Comparison of ENCODE assay signal across 22 cellular contexts in genomic region chr5:159414021-159414420, GRCh38.
"Had no signal": no experiment of that assay in that cellular context is flagged by ENCODE, and none has a peak within 500 bp of the region (broad histone marks: within the 10 kb centered on the region; RNA-seq: fewer than 3 reads in every experiment).

No MANE protein-coding gene starts in this region.

- H3K27ac Mint-ChIP-seq: activated T-helper 2 cell treated with anti-CD3 and anti-CD28 coated beads, Interferon-gamma antibody, Interleukin-2, Interleukin-4, amounts not matched to agents 10 μg/mL and 5 μg/mL and 100 μg/mL, durations not matched to agents 14 hours and 24 hours and 36 hours; stimulated activated effector memory CD8-positive, alpha-beta T cell treated with anti-CD3 and anti-CD28 coated beads, Interleukin-12 subunit alpha, Interleukin-12 subunit beta, amount 100 ng/mL, for 72 hours had no signal

- H3K4me3 Mint-ChIP-seq: activated naive CD8-positive, alpha-beta T cell treated with anti-CD3 and anti-CD28 coated beads, Interleukin-2, amount 10 ng/mL, durations not matched to agents 7 days and 5 days; activated T-cell treated with anti-CD3 and anti-CD28 coated beads, Interleukin-2, amount 50 U/mL, for 4 hours; stimulated activated effector memory CD8-positive, alpha-beta T cell treated with anti-CD3 and anti-CD28 coated beads, Interleukin-12 subunit alpha, Interleukin-12 subunit beta, amount 100 ng/mL, for 72 hours had no signal

- H3K27ac ChIP-seq: heart right ventricle, stomach, suprapubic skin, transverse colon had no signal

- H3K36me3 ChIP-seq: heart right ventricle, stomach, suprapubic skin, transverse colon had no signal

- ATAC-seq: activated T-cell treated with anti-CD3 and anti-CD28 coated beads, Interleukin-2, amount 50 U/mL, for 4 hours; heart right ventricle; left colon; naive thymus-derived CD4-positive, alpha-beta T cell; sciatic nerve; stimulated activated effector memory CD8-positive, alpha-beta T cell treated with anti-CD3 and anti-CD28 coated beads, Interleukin-12 subunit alpha, Interleukin-12 subunit beta, amount 100 ng/mL, for 72 hours had no signal

- H3K4me1 ChIP-seq: suprapubic skin, transverse colon had no signal

- H3K27me3 Mint-ChIP-seq: activated naive CD8-positive, alpha-beta T cell treated with anti-CD3 and anti-CD28 coated beads, Interleukin-2, amount 10 ng/mL, durations not matched to agents 7 days and 5 days had no signal

- H3K4me3 ChIP-seq: heart right ventricle, stomach, suprapubic skin, transverse colon had no signal

- H3K9me3 Mint-ChIP-seq: activated naive CD8-positive, alpha-beta T cell treated with anti-CD3 and anti-CD28 coated beads, Interleukin-2, amount 10 ng/mL, durations not matched to agents 7 days and 5 days; activated T-cell treated with anti-CD3 and anti-CD28 coated beads, Interleukin-2, amount 50 U/mL, for 4 hours; stimulated activated effector memory CD8-positive, alpha-beta T cell treated with anti-CD3 and anti-CD28 coated beads, Interleukin-12 subunit alpha, Interleukin-12 subunit beta, amount 100 ng/mL, for 72 hours had no signal

- DNase-seq: activated CD4-positive, alpha-beta T cell treated with anti-CD3 and anti-CD28 coated beads for 4 hours; activated CD4-positive, alpha-beta T cell treated with anti-CD3 and anti-CD28 coated beads, Interleukin-2, amount 50 U/mL, for 48 hours; activated CD4-positive, CD25-positive, alpha-beta regulatory T cell; activated CD8-positive, alpha-beta memory T cell treated with anti-CD3 and anti-CD28 coated beads, Interleukin-2, amount 50 U/mL, for 48 hours; activated naive CD4-positive, alpha-beta T cell; activated naive CD8-positive, alpha-beta T cell treated with anti-CD3 and anti-CD28 coated beads, Interleukin-2, amount 10 ng/mL, durations not matched to agents 7 days and 5 days; activated T-cell treated with anti-CD3 and anti-CD28 coated beads, Interleukin-2, amount 50 U/mL, for 4 hours; amygdala; cortex of kidney; heart right ventricle; islet precursor cell; mesendoderm; naive thymus-derived CD4-positive, alpha-beta T cell; small intestine; stimulated activated CD4-positive, alpha-beta T cell treated with anti-CD3 and anti-CD28 coated beads, Interleukin-2, amount 100 ng/mL, for 24 hours; stomach; transverse colon had no signal

- H3K9me3 ChIP-seq: heart right ventricle, stomach, suprapubic skin, transverse colon had no signal
